Comparison of ENCODE assay signal across 21 cellular contexts in genomic region chr13:40158218-40158617, GRCh38.
DNase-seq lines count a peak whose midpoint lies in the region; ATAC-seq and TF ChIP-seq lines count a peak whose summit lies in the region.
"Had no signal": no experiment of that assay in that cellular context is flagged by ENCODE, and none has a peak within 500 bp of the region (broad histone marks: within the 10 kb centered on the region; RNA-seq: fewer than 3 reads in every experiment).

No MANE protein-coding gene starts in this region.

- TF ChIP-seq EP300 in tibial nerve (IDR thresholded peaks at IDR 0.05): no peak

- H3K4me1 ChIP-seq in GM23338 (ENCODE audit: insufficient read depth) (no peaks in the 10 kb centered on the region), ascending aorta (no peaks in the 10 kb centered on the region), tibial nerve (no peaks in the 10 kb centered on the region)

- no peak overlapping the region for H3K4me3 ChIP-seq in GM23338
- no peak overlapping the region for H3K4me3 ChIP-seq in ascending aorta
- no peak overlapping the region for H3K4me3 ChIP-seq in tibial nerve
- H3K4me3 ChIP-seq: BLaER1, smooth muscle cell, thoracic aorta had no signal

- DNase-seq in DMS53 (lab: John Stamatoyannopoulos, UW) (peak; percentile 5), DMS53 treated with DMSO at 0.1 percent for 48 hours (lab: John Stamatoyannopoulos, UW; ENCODE audit: unreplicated experiment) (no peak), ELF-1 (ENCODE audit: low read depth, low spot score) (peak; percentile 38), iris pigment epithelial cell (ENCODE audit: low read depth) (peak; percentile 44), GM23338 (ENCODE audit: low spot score) (no peak), ascending aorta (ENCODE audit: low spot score in 2 of 2) (no peak), tibial nerve (ENCODE audit: low spot score in 2 of 2) (no peak)
- DNase-seq in activated naive CD8-positive, alpha-beta T cell treated with anti-CD3 and anti-CD28 coated beads, Interleukin-2, amount 50 U/mL, for 24 hours: no peak
- DNase-seq: activated CD4-positive, alpha-beta T cell treated with anti-CD3 and anti-CD28 coated beads, Interleukin-2, amount 10 ng/mL, durations not matched to agents 7 days and 5 days; activated T-cell treated with anti-CD3 and anti-CD28 coated beads for 4 hours; hypothalamus; kidney glomerular epithelial cell; NCI-H1436; posterior cingulate gyrus; SK-N-SH; stimulated activated CD8-positive, alpha-beta memory T cell treated with anti-CD3 and anti-CD28 coated beads, Interleukin-4, amount 100 ng/mL, for 48 hours had no signal

- H3K27ac ChIP-seq in GM23338 (ENCODE audit: low read depth) (no peak overlapping the region), ascending aorta (no peak overlapping the region), tibial nerve (no peak overlapping the region)
- H3K27ac ChIP-seq: 22Rv1, BLaER1, thoracic aorta had no signal

- H3K9me3 Mint-ChIP-seq in activated naive CD8-positive, alpha-beta T cell treated with anti-CD3 and anti-CD28 coated beads, Interleukin-2, amount 50 U/mL, for 24 hours: no peaks in the 10 kb centered on the region
- no peaks in the 10 kb centered on the region for H3K9me3 Mint-ChIP-seq in GM23338
- H3K9me3 Mint-ChIP-seq: activated CD4-positive, alpha-beta T cell treated with anti-CD3 and anti-CD28 coated beads, Interleukin-2, amount 10 ng/mL, durations not matched to agents 7 days and 5 days; natural killer cell treated with Interleukin-12 subunit alpha and Interleukin-12 subunit beta and Interleukin-15 and Interleukin-18, amount 100 ng/mL, for 72 hours had no signal

- intact Hi-C loops in ascending aorta (cut with DNase I): no loop called here

- TF ChIP-seq CTCF in GM23338 (conservative IDR thresholded peaks at IDR 0.05; ENCODE audit: low read depth in 2 of 2) (no peak), ascending aorta (IDR thresholded peaks at IDR 0.05) (no peak), tibial nerve (IDR thresholded peaks at IDR 0.05) (no peak)

- no peaks in the 10 kb centered on the region for H3K36me3 ChIP-seq in GM23338 (ENCODE audit: insufficient read depth)
- H3K36me3 ChIP-seq in ascending aorta: no peaks in the 10 kb centered on the region
- H3K36me3 ChIP-seq in tibial nerve: no peaks in the 10 kb centered on the region
- H3K36me3 ChIP-seq: BLaER1, thoracic aorta had no signal

- H3K27me3 ChIP-seq in GM23338 (ENCODE audit: insufficient read depth) (no peaks in the 10 kb centered on the region), ascending aorta (no peaks in the 10 kb centered on the region), tibial nerve (no peaks in the 10 kb centered on the region)
- H3K27me3 ChIP-seq: BLaER1 had no signal

- no peaks in the 10 kb centered on the region for H3K27me3 Mint-ChIP-seq in activated naive CD8-positive, alpha-beta T cell treated with anti-CD3 and anti-CD28 coated beads, Interleukin-2, amount 50 U/mL, for 24 hours
- no peaks in the 10 kb centered on the region for H3K27me3 Mint-ChIP-seq in GM23338 (ENCODE audit: insufficient read depth, low read depth, poor library complexity)
- H3K27me3 Mint-ChIP-seq: activated CD4-positive, alpha-beta T cell treated with anti-CD3 and anti-CD28 coated beads, Interleukin-2, amount 10 ng/mL, durations not matched to agents 7 days and 5 days; natural killer cell treated with Interleukin-12 subunit alpha and Interleukin-12 subunit beta and Interleukin-15 and Interleukin-18, amount 100 ng/mL, for 72 hours had no signal

- ATAC-seq in activated naive CD8-positive, alpha-beta T cell treated with anti-CD3 and anti-CD28 coated beads, Interleukin-2, amount 50 U/mL, for 24 hours: peak; percentile 83
- no peak for ATAC-seq in GM23338
- ATAC-seq: natural killer cell treated with Interleukin-12 subunit alpha and Interleukin-12 subunit beta and Interleukin-15 and Interleukin-18, amount 100 ng/mL, for 72 hours had no signal

- no peak overlapping the region for H3K27ac Mint-ChIP-seq in activated naive CD8-positive, alpha-beta T cell treated with anti-CD3 and anti-CD28 coated beads, Interleukin-2, amount 50 U/mL, for 24 hours
- H3K27ac Mint-ChIP-seq in GM23338: no peak overlapping the region
- H3K27ac Mint-ChIP-seq: activated CD4-positive, alpha-beta T cell treated with anti-CD3 and anti-CD28 coated beads, Interleukin-2, amount 10 ng/mL, durations not matched to agents 7 days and 5 days; natural killer cell treated with Interleukin-12 subunit alpha and Interleukin-12 subunit beta and Interleukin-15 and Interleukin-18, amount 100 ng/mL, for 72 hours had no signal

- no peak overlapping the region for H2AFZ ChIP-seq in GM23338

- no peaks in the 10 kb centered on the region for H3F3A ChIP-seq in GM23338 (replicated peaks; ENCODE audit: low read depth)

- peaks cover 13% of the 10 kb centered on the region for H3K4me1 Mint-ChIP-seq in activated naive CD8-positive, alpha-beta T cell treated with anti-CD3 and anti-CD28 coated beads, Interleukin-2, amount 50 U/mL, for 24 hours
- H3K4me1 Mint-ChIP-seq in GM23338: no peaks in the 10 kb centered on the region

- no peaks in the 10 kb centered on the region; the same call in 1 of the 2 replicates for H3K9me2 ChIP-seq in GM23338 (ENCODE audit: insufficient read depth)
- H3K9me2 ChIP-seq: SK-N-SH had no signal

- H4K20me1 ChIP-seq in GM23338 (replicated peaks; ENCODE audit: insufficient read depth): no peaks in the 10 kb centered on the region
- H4K20me1 ChIP-seq: BLaER1 had no signal

- H3K79me2 ChIP-seq in GM23338 (replicated peaks; ENCODE audit: insufficient read depth): no peaks in the 10 kb centered on the region

- no peak for TF ChIP-seq POLR2A in tibial nerve (IDR thresholded peaks at IDR 0.05)

- no peak overlapping the region for H3K4me2 ChIP-seq in GM23338
- H3K4me2 ChIP-seq: BLaER1, SK-N-SH, smooth muscle cell had no signal

- 70 to 89% methylated on average over 1 of the region's 1 CpG for WGBS in tibial nerve, 2 donors

- H3K36me3 Mint-ChIP-seq in activated naive CD8-positive, alpha-beta T cell treated with anti-CD3 and anti-CD28 coated beads, Interleukin-2, amount 50 U/mL, for 24 hours (ENCODE audit: low read depth): no peaks in the 10 kb centered on the region
- no peaks in the 10 kb centered on the region for H3K36me3 Mint-ChIP-seq in GM23338 (ENCODE audit: low read depth)
- H3K36me3 Mint-ChIP-seq: natural killer cell treated with Interleukin-12 subunit alpha and Interleukin-12 subunit beta and Interleukin-15 and Interleukin-18, amount 100 ng/mL, for 72 hours had no signal

- no peak overlapping the region for H3K4me3 Mint-ChIP-seq in activated naive CD8-positive, alpha-beta T cell treated with anti-CD3 and anti-CD28 coated beads, Interleukin-2, amount 50 U/mL, for 24 hours
- no peak overlapping the region for H3K4me3 Mint-ChIP-seq in GM23338
- H3K4me3 Mint-ChIP-seq: activated CD4-positive, alpha-beta T cell treated with anti-CD3 and anti-CD28 coated beads, Interleukin-2, amount 10 ng/mL, durations not matched to agents 7 days and 5 days; natural killer cell treated with Interleukin-12 subunit alpha and Interleukin-12 subunit beta and Interleukin-15 and Interleukin-18, amount 100 ng/mL, for 72 hours had no signal

- H3K9me3 ChIP-seq in ascending aorta: no peaks in the 10 kb centered on the region
- H3K9me3 ChIP-seq in tibial nerve: no peaks in the 10 kb centered on the region
- H3K9me3 ChIP-seq: BLaER1, SK-N-SH, thoracic aorta had no signal

TF ChIP-seq in GM23338, 12 proteins besides CTCF, POLR2A, EP300 and RAD21 (continues in another document):
- TF ChIP-seq EZH2phosphoT487 (IDR thresholded peaks at IDR 0.05; ENCODE audit: unreplicated experiment) (no peak), JUNB (IDR thresholded peaks at IDR 0.05; ENCODE audit: unreplicated experiment) (no peak)

Comparison
In these comparisons a context has a peak if more than half of its experiments do, and no peak if none do; other contexts are left out.
1. DNase-seq: peak in DMS53 (single experiment), ELF-1 (single experiment) and iris pigment epithelial cell (single experiment); none in DMS53 treated with DMSO at 0.1 percent for 48 hours (single experiment), activated naive CD8-positive, alpha-beta T cell treated with anti-CD3 and anti-CD28 coated beads, Interleukin-2, amount 50 U/mL, for 24 hours (single experiment), GM23338 (single experiment), ascending aorta (0 of 2) and tibial nerve (0 of 2).